Comparison of ENCODE assay signal across 1 cellular context in genomic region chr2:55051026-55051866, GRCh38.
TF ChIP-seq lines count a peak whose summit lies in the region.

No MANE protein-coding gene starts in this region.

TF ChIP-seq in HepG2, 621 proteins besides CTCF, POLR2A, EP300 and RAD21 (continued from another document and continues in another):
- TF ChIP-seq ATF6 (CRISPR knock-in tag; conservative IDR thresholded peaks at IDR 0.05), result no peak
- TF ChIP-seq RARA (CRISPR knock-in tag; IDR thresholded peaks at IDR 0.05), result no peak
- TF ChIP-seq SIN3B (IDR thresholded peaks at IDR 0.05; ENCODE audit: low read length), result no peak
- TF ChIP-seq SRSF9 (IDR thresholded peaks at IDR 0.05; ENCODE audit: borderline replicate concordance, insufficient read depth, low read depth, low read length, poor library complexity, severe bottlenecking), result no peak
- no peak for TF ChIP-seq ELK4 (CRISPR knock-in tag; IDR thresholded peaks at IDR 0.05; ENCODE audit: borderline replicate concordance)
- no peak for TF ChIP-seq ZSCAN29 (CRISPR knock-in tag; conservative IDR thresholded peaks at IDR 0.05)
- no peak for TF ChIP-seq PCBP1 (IDR thresholded peaks at IDR 0.05; ENCODE audit: borderline replicate concordance, low read depth, low read length)
- no peak for TF ChIP-seq IRX3 (CRISPR knock-in tag; IDR thresholded peaks at IDR 0.05; ENCODE audit: borderline replicate concordance, low read depth)
- no peak for TF ChIP-seq POGZ (CRISPR knock-in tag; IDR thresholded peaks at IDR 0.05)
- no peak for TF ChIP-seq ZNF143 (CRISPR knock-in tag; IDR thresholded peaks at IDR 0.05)
- no peak for TF ChIP-seq ZNF619 (CRISPR knock-in tag; IDR thresholded peaks at IDR 0.05)
- TF ChIP-seq ZNF780A (CRISPR knock-in tag; IDR thresholded peaks at IDR 0.05), result no peak
- no peak for TF ChIP-seq ZNF230 (CRISPR knock-in tag; IDR thresholded peaks at IDR 0.05)
- no peak for TF ChIP-seq PTBP1 (IDR thresholded peaks at IDR 0.05; ENCODE audit: low read depth, low read length, poor library complexity, severe bottlenecking)
- no peak for TF ChIP-seq KAT7 (CRISPR knock-in tag; IDR thresholded peaks at IDR 0.05; ENCODE audit: borderline replicate concordance)
- TF ChIP-seq ZSCAN31 (CRISPR knock-in tag; IDR thresholded peaks at IDR 0.05; ENCODE audit: low read depth), result no peak
- TF ChIP-seq MAX (IDR thresholded peaks at IDR 0.05), result no peak
- no peak for TF ChIP-seq ZNF142 (CRISPR knock-in tag; IDR thresholded peaks at IDR 0.05)
- TF ChIP-seq KDM6A (CRISPR knock-in tag; IDR thresholded peaks at IDR 0.05; ENCODE audit: low read depth), result no peak
- TF ChIP-seq SNAPC5 (CRISPR knock-in tag; IDR thresholded peaks at IDR 0.05; ENCODE audit: borderline replicate concordance), result no peak
- no peak for TF ChIP-seq SNAI1 (CRISPR knock-in tag; IDR thresholded peaks at IDR 0.05; ENCODE audit: borderline replicate concordance)
- TF ChIP-seq ZBTB7B (CRISPR knock-in tag; IDR thresholded peaks at IDR 0.05), result peak; percentile 4; the same call in 1 of the 2 replicates
- TF ChIP-seq LRRFIP1 (CRISPR knock-in tag; conservative IDR thresholded peaks at IDR 0.05), result no peak
- no peak for TF ChIP-seq ZBTB21 (CRISPR knock-in tag; IDR thresholded peaks at IDR 0.05)
- TF ChIP-seq FLYWCH1 (CRISPR knock-in tag; IDR thresholded peaks at IDR 0.05), result no peak
- TF ChIP-seq ZNF800 (CRISPR knock-in tag; IDR thresholded peaks at IDR 0.05), result no peak
- peak; percentile 59; the same call in 1 of the 2 replicates for TF ChIP-seq NFE2 (CRISPR knock-in tag; IDR thresholded peaks at IDR 0.05)
- no peak for TF ChIP-seq ZNF816 (CRISPR knock-in tag; IDR thresholded peaks at IDR 0.05; ENCODE audit: borderline replicate concordance)
- no peak for TF ChIP-seq PCBP2 (optimal IDR thresholded peaks at IDR 0.05; ENCODE audit: low read depth, low read length, poor library complexity, severe bottlenecking)
- no peak for TF ChIP-seq YEATS2 (CRISPR knock-in tag; IDR thresholded peaks at IDR 0.05; ENCODE audit: borderline replicate concordance)
- TF ChIP-seq BRF2 (CRISPR knock-in tag; IDR thresholded peaks at IDR 0.05), result no peak
- TF ChIP-seq ZNF652 (CRISPR knock-in tag; IDR thresholded peaks at IDR 0.05; ENCODE audit: borderline replicate concordance, low read depth), result no peak
- no peak for TF ChIP-seq ZBTB39 (CRISPR knock-in tag; IDR thresholded peaks at IDR 0.05)
- no peak for TF ChIP-seq BORCS8-MEF2B (CRISPR knock-in tag; IDR thresholded peaks at IDR 0.05)
- TF ChIP-seq ZMYM2 (CRISPR knock-in tag; IDR thresholded peaks at IDR 0.05), result no peak
- no peak for TF ChIP-seq TERF1 (CRISPR knock-in tag; IDR thresholded peaks at IDR 0.05)
- no peak for TF ChIP-seq ATRX (CRISPR knock-in tag; IDR thresholded peaks at IDR 0.05; ENCODE audit: borderline replicate concordance)
- TF ChIP-seq ETV5 (CRISPR knock-in tag; IDR thresholded peaks at IDR 0.05; ENCODE audit: borderline replicate concordance), result peak; percentile 25; the same call in 1 of the 2 replicates
- TF ChIP-seq RNF2 (conservative IDR thresholded peaks at IDR 0.05; ENCODE audit: low read depth), result no peak
- TF ChIP-seq ZNF598 (CRISPR knock-in tag; IDR thresholded peaks at IDR 0.05; ENCODE audit: borderline replicate concordance), result no peak
